3 cellular contexts compared by ENCODE assay signal in the genomic region with DNA sequence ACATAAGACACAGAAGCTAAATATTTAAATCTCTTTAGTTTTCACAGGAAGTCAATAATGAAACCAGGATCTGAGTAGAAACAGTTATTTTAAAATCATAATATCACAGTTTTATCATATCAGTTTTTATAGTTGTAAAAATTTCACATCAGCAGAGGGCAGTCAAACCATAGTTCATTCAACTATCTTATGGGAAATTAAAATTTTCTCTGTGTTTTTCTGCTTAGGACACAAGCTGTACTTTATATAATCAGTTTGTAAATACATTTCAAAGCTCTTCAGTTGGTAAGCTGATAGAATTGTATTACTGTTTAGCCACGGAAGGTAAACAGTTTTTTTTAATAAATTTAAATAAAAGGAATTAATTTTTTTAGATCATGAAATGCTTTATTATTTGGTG.
TF ChIP-seq lines count a peak whose summit lies in the region.

No MANE protein-coding gene starts in this region.

TF ChIP-seq in A549, 52 proteins besides CTCF, POLR2A, EP300 and RAD21:
- TF ChIP-seq CBX2 (IDR thresholded peaks at IDR 0.05; ENCODE audit: borderline replicate concordance, low read depth) (no peak), SMC3 (IDR thresholded peaks at IDR 0.05) (peak; percentile 36; the same call in 1 of the 3 replicates)

TF ChIP-seq in IMR-90, 13 proteins besides CTCF, POLR2A, EP300 and RAD21:
- no peak for TF ChIP-seq RFX5 (IDR thresholded peaks at IDR 0.05; ENCODE audit: low read depth, low read length)
- peak; percentile 61 for TF ChIP-seq SMC3 (IDR thresholded peaks at IDR 0.05; ENCODE audit: low read depth, low read length)

TF ChIP-seq in GM12878, 131 proteins besides CTCF, POLR2A, EP300 and RAD21:
- TF ChIP-seq, protein P1, sequence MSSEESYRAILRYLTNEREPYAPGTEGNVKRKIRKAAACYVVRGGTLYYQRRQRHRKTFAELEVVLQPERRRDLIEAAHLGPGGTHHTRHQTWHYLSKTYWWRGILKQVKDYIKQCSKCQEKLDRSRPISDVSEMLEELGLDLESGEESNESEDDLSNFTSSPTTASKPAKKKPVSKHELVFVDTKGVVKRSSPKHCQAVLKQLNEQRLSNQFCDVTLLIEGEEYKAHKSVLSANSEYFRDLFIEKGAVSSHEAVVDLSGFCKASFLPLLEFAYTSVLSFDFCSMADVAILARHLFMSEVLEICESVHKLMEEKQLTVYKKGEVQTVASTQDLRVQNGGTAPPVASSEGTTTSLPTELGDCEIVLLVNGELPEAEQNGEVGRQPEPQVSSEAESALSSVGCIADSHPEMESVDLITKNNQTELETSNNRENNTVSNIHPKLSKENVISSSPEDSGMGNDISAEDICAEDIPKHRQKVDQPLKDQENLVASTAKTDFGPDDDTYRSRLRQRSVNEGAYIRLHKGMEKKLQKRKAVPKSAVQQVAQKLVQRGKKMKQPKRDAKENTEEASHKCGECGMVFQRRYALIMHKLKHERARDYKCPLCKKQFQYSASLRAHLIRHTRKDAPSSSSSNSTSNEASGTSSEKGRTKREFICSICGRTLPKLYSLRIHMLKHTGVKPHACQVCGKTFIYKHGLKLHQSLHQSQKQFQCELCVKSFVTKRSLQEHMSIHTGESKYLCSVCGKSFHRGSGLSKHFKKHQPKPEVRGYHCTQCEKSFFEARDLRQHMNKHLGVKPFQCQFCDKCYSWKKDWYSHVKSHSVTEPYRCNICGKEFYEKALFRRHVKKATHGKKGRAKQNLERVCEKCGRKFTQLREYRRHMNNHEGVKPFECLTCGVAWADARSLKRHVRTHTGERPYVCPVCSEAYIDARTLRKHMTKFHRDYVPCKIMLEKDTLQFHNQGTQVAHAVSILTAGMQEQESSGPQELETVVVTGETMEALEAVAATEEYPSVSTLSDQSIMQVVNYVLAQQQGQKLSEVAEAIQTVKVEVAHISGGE (CRISPR knock-in tag; IDR thresholded peaks at IDR 0.05), result no peak
